25 cellular contexts compared by ENCODE assay signal in the genomic region with DNA sequence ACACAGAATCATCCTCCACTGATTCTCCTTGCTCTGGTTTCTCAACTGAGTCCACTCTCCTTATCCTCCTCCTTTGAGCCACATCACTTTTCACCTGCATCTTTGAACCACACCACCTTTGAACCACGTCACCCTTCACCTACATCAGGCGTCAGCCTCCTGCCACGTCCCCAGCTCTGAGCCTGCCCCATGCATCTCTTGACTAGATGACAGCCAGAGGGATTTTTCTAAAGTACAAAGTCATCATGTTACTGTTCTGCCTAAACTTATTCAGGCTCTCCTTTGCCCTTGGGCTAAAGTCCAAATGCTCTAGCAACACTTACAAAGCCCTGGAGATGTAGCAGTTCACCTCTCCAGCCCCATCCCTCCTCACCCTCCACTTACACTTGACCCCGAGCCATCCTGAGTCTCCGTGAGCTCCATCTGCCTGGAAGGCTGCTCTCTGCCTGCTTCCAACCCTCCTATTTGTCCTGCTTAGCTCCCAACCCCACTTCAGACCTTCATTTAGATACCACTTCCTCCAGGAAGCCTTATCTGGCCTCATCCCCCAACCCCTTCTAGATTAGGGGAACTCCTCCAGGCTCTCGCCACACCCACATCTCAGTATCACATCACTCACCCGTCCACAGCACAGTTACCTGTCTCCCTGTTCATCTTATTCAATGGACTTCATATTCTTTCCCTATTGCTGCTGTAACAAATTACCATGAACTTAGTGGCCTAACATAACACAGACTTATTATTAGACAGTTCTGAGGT. TPM values are rescaled to one million over a fixed set of nuclear protein-coding genes. Genes with fewer than 3 reads are reported as not detected.
DNase-seq lines count a peak whose midpoint lies in the region; ATAC-seq, FAIRE-seq and TF ChIP-seq lines count a peak whose summit lies in the region.
"Had no signal": no experiment of that assay in that cellular context is flagged by ENCODE, and none has a peak within 500 bp of the region (broad histone marks: within the 10 kb centered on the region; RNA-seq: fewer than 3 reads in every experiment).

No MANE protein-coding gene starts in this region.

- SMC1A ChIA-PET in GM12878 (lab: Charles Lee; ENCODE audit: uncharacterized antibody, unreplicated experiment), result interaction anchor here (7.6 to 12.5 kb wide), 3 partner anchors 18 to 107 kb away, joined by 46 to 143 read pairs (median 49); no protein-coding TSS in a partner anchor

- H3K36me3 ChIP-seq in Karpas-422 (ENCODE audit: insufficient read depth, low read length), result no peaks in the 10 kb centered on the region
- H3K36me3 ChIP-seq in GM12878 (ENCODE audit: control insufficient read depth in 2 of 2, insufficient read depth in 2 of 2, low read length in 1 of 2), result no peaks in the 10 kb centered on the region
- no peaks in the 10 kb centered on the region for H3K36me3 ChIP-seq in neural cell (ENCODE audit: insufficient read depth, low read length)
- no peaks in the 10 kb centered on the region for H3K36me3 ChIP-seq in breast epithelium
- H3K36me3 ChIP-seq in body of pancreas (replicated peaks in 1 of 2; ENCODE audit: insufficient read depth in 1 of 2, low read depth in 2 of 2), result no peaks in the 10 kb centered on the region
- H3K36me3 ChIP-seq: BLaER1 treated with 17β-estradiol and CSF1 and Interleukin-3, amounts not matched to agents 10 nM and 100 nM had no signal

- H3K9ac ChIP-seq in Karpas-422 (ENCODE audit: low read length) (no peak overlapping the region), GM12878 (ENCODE audit: control insufficient read depth, insufficient read depth, low read length) (no peak overlapping the region), neural cell (ENCODE audit: low read length) (peak overlapping the region; percentile 46)
- H3K9ac ChIP-seq: BLaER1 treated with 17β-estradiol and CSF1 and Interleukin-3, amounts not matched to agents 10 nM and 100 nM had no signal

- H3K4me2 ChIP-seq in Karpas-422 (ENCODE audit: low read depth, low read length, poor library complexity, severe bottlenecking), result no peak overlapping the region
- no peak overlapping the region for H3K4me2 ChIP-seq in GM12878 (ENCODE audit: control insufficient read depth, insufficient read depth)
- H3K4me2 ChIP-seq in neural cell (ENCODE audit: low read length), result no peak overlapping the region

- H3K27me3 ChIP-seq in Karpas-422 (ENCODE audit: low read length), result 0 out of 2 replicates have a peak, but pooled peaks cover 5% of the 10 kb centered on the region
- H3K27me3 ChIP-seq in GM12878 (replicated peaks in 1 of 2; ENCODE audit: control insufficient read depth in 2 of 2, insufficient read depth in 2 of 2, low read length in 1 of 2), result no peaks in the 10 kb centered on the region
- no peaks in the 10 kb centered on the region for H3K27me3 ChIP-seq in neural cell (ENCODE audit: insufficient read depth, low read depth, low read length)
- no peaks in the 10 kb centered on the region for H3K27me3 ChIP-seq in breast epithelium
- H3K27me3 ChIP-seq in body of pancreas, result no peaks in the 10 kb centered on the region
- H3K27me3 ChIP-seq: BLaER1 treated with 17β-estradiol and CSF1 and Interleukin-3, amounts not matched to agents 10 nM and 100 nM had no signal

- DNase-seq in GM12865 (ENCODE audit: low read depth) (peak; percentile 37), Karpas-422 (no peak), GM12878 (ENCODE audit: low read depth, low spot score) (no peak), breast epithelium (ENCODE audit: low spot score in 2 of 2) (no peak), body of pancreas (no peak), caudate nucleus (lab: John Stamatoyannopoulos, UW) (no peak), DMS79 (lab: John Stamatoyannopoulos, UW) (no peak)
- DNase-seq: 8988T; CD4-positive, alpha-beta memory T cell; KG1; MV-4-11; NCI-H1105 treated with DMSO at 0.1 percent for 48 hours; NCI-H2081; NCI-H2171 treated with DMSO at 0.1 percent for 48 hours; NCI-H446; NCI-H526; RPMI8226; SHP77; SW 1271 had no signal

- H3K9me2 ChIP-seq in Karpas-422 (replicated peaks; ENCODE audit: insufficient read depth, low read length) (no peaks in the 10 kb centered on the region), neural cell (ENCODE audit: insufficient read depth, low read length) (no peaks in the 10 kb centered on the region)

- intact Hi-C loops in GM12878 (cut with micrococcal nuclease; ENCODE audit: unreplicated experiment), result no loop called here
- intact Hi-C loops in breast epithelium (cut with DNase I; ENCODE audit: low total_unique reads), result no loop called here
- intact Hi-C loops in body of pancreas (cut with DNase I), result no loop called here

- H3K4me3 ChIP-seq in GM12865 (ENCODE audit: low read depth, low read length) (no peak overlapping the region), Karpas-422 (ENCODE audit: low read length) (no peak overlapping the region), GM12878 (no peak overlapping the region), neural cell (ENCODE audit: low read length) (peak overlapping the region; percentile 22), breast epithelium (no peak overlapping the region), body of pancreas (no peak overlapping the region)
- H3K4me3 ChIP-seq: BLaER1 treated with 17β-estradiol and CSF1 and Interleukin-3, amounts not matched to agents 10 nM and 100 nM had no signal

- no peaks in the 10 kb centered on the region for H4K20me1 ChIP-seq in Karpas-422 (ENCODE audit: insufficient read depth, low read depth, low read length)
- no peaks in the 10 kb centered on the region for H4K20me1 ChIP-seq in GM12878 (ENCODE audit: control insufficient read depth, insufficient read depth)
- no peaks in the 10 kb centered on the region for H4K20me1 ChIP-seq in neural cell (ENCODE audit: insufficient read depth)
- H4K20me1 ChIP-seq: BLaER1 treated with 17β-estradiol and CSF1 and Interleukin-3, amounts not matched to agents 10 nM and 100 nM had no signal

- TF ChIP-seq CTCF in GM12865 (IDR thresholded peaks at IDR 0.05; ENCODE audit: insufficient read depth, low read depth, low read length, missing control alignments) (no peak), GM12878 (IDR thresholded peaks at IDR 0.05 in 2 of 3, conservative IDR thresholded peaks at IDR 0.05 in 1 of 3; ENCODE audit: control insufficient read depth in 2 of 3, extremely low read depth in 1 of 3, insufficient read depth in 1 of 3, low read depth in 3 of 3, low read length in 3 of 3) (no peak), neural cell (IDR thresholded peaks at IDR 0.05; ENCODE audit: poor library complexity, severe bottlenecking) (no peak), breast epithelium (IDR thresholded peaks at IDR 0.05) (no peak), body of pancreas (IDR thresholded peaks at IDR 0.05) (no peak)

- BruUV-seq in GM12878 (replicated peaks; lab: Mats Ljungman, UMichigan), result no TSS peak

- H3K9me3 ChIP-seq in Karpas-422 (ENCODE audit: low read length), result no peaks in the 10 kb centered on the region
- H3K9me3 ChIP-seq in GM12878 (replicated peaks; ENCODE audit: control insufficient read depth, insufficient read depth, low read length), result no peaks in the 10 kb centered on the region
- no peaks in the 10 kb centered on the region for H3K9me3 ChIP-seq in neural cell (ENCODE audit: low read length)
- H3K9me3 ChIP-seq in breast epithelium, result no peaks in the 10 kb centered on the region
- no peaks in the 10 kb centered on the region for H3K9me3 ChIP-seq in body of pancreas
- H3K9me3 ChIP-seq: BLaER1 treated with 17β-estradiol and CSF1 and Interleukin-3, amounts not matched to agents 10 nM and 100 nM had no signal

- 0 out of 2 replicates have a peak overlapping the region, but pooled peaks have one; percentile 12 for H2AFZ ChIP-seq in Karpas-422 (ENCODE audit: low read length)
- peak overlapping the region; percentile 32 for H2AFZ ChIP-seq in GM12878 (ENCODE audit: control insufficient read depth, low read depth, low read length)
- no peak overlapping the region for H2AFZ ChIP-seq in neural cell (ENCODE audit: low read depth, low read length)

- H3K27ac ChIP-seq in Karpas-422 (ENCODE audit: low read length), result no peak overlapping the region
- H3K27ac ChIP-seq in GM12878 (ENCODE audit: control insufficient read depth, insufficient read depth), result no peak overlapping the region
- peak overlapping the region; percentile 83 for H3K27ac ChIP-seq in neural cell (ENCODE audit: low read length)
- no peak overlapping the region for H3K27ac ChIP-seq in breast epithelium
- H3K27ac ChIP-seq in body of pancreas, result no peak overlapping the region
- no peak overlapping the region for H3K27ac ChIP-seq in caudate nucleus (ENCODE audit: low read depth, low read length)
- H3K27ac ChIP-seq: BLaER1 treated with 17β-estradiol and CSF1 and Interleukin-3, amounts not matched to agents 10 nM and 100 nM had no signal

- no peaks in the 10 kb centered on the region for H3F3A ChIP-seq in neural cell (ENCODE audit: insufficient read depth, low read length, poor library complexity, severe bottlenecking)

- POLR2A ChIA-PET in GM12878 (lab: Charles Lee), result no interaction called here

- RAD21 ChIA-PET in GM12878 (lab: Charles Lee; ENCODE audit: unreplicated experiment), result interaction anchor here (1.0 to 1.9 kb wide), 6 partner anchors 10 to 51 kb away, joined by 3 to 6 read pairs (median 3); no protein-coding TSS in a partner anchor

- WGBS in GM12878 (ENCODE audit: insufficient coverage, insufficient replicate concordance, low lambda C conversion rate, missing lambda C conversion rate), result 27% methylated on average over 7 of the region's 7 CpGs
- 70 to 72% methylated on average over 7 of the region's 7 CpGs for WGBS in body of pancreas, 2 donors

- H3K79me2 ChIP-seq in Karpas-422 (ENCODE audit: low read length), result no peaks in the 10 kb centered on the region
- H3K79me2 ChIP-seq in GM12878 (ENCODE audit: control insufficient read depth, insufficient read depth, low read length), result no peaks in the 10 kb centered on the region
- no peaks in the 10 kb centered on the region for H3K79me2 ChIP-seq in neural cell (replicated peaks; ENCODE audit: insufficient read depth, low read length)

- CTCF ChIA-PET in GM12878 (lab: Yijun Ruan, JAX), result interaction anchor here (0.6 to 9.3 kb wide), 6 partner anchors 11 to 118 kb away, joined by 3 to 184 read pairs (median 16); no protein-coding TSS in a partner anchor

- TF ChIP-seq EP300 in GM12878 (IDR thresholded peaks at IDR 0.05; ENCODE audit: borderline replicate concordance in 1 of 2, control insufficient read depth in 1 of 2, low read depth in 2 of 2, low read length in 2 of 2) (no peak), neural cell (conservative IDR thresholded peaks at IDR 0.05; ENCODE audit: poor library complexity, severe bottlenecking) (no peak)

- TF ChIP-seq RAD21 in GM12878 (IDR thresholded peaks at IDR 0.05; ENCODE audit: insufficient read depth, low read depth, low read length) (no peak), neural cell (conservative IDR thresholded peaks at IDR 0.05) (no peak)

- H3K4me1 ChIP-seq in Karpas-422 (ENCODE audit: low read length) (no peaks in the 10 kb centered on the region), GM12878 (ENCODE audit: control insufficient read depth, insufficient read depth, low read length) (peaks cover 7% of the 10 kb centered on the region), breast epithelium (no peaks in the 10 kb centered on the region), body of pancreas (no peaks in the 10 kb centered on the region)

- in situ Hi-C loops in GM12878 (cut with MboI), result no loop called here

- TF ChIP-seq POLR2A in GM12878 (IDR thresholded peaks at IDR 0.05; ENCODE audit: low read depth, low read length), result no peak
- TF ChIP-seq POLR2A in breast epithelium (IDR thresholded peaks at IDR 0.05), result no peak
- TF ChIP-seq POLR2A in body of pancreas (IDR thresholded peaks at IDR 0.05), result no peak

- ATAC-seq in GM12878 (peak; percentile 77), body of pancreas (no peak)
- ATAC-seq: HCT116 had no signal

- no peak for FAIRE-seq in GM12878 (lab: Jason Lieb, UNC)
- FAIRE-seq: H1 had no signal

RNA-seq across cellular contexts. Expression of a gene that starts 3.7 kb away (rescaled TPM):
- total RNA-seq in Karpas-422 (2014; rRNA removed; shearing (Covaris generic); ENCODE audit: low replicate concordance), result not detected in 2 replicates
- total RNA-seq in GM12878 (2013; cell fraction: nucleolus; rRNA removed), result not detected in 2 replicates
- not detected in 2 replicates for total RNA-seq in GM12878 (2014; rRNA removed)
- total RNA-seq in GM12878 (2014; rRNA removed; fragmentation: Illumina TruSeq; extraction: Trizol), result not detected in 2 replicates
- total RNA-seq in GM12878 (2021), result not detected in 2 replicates
- not detected for polyA plus RNA-seq in GM12878 (2011; ENCODE audit: low read depth)
- not detected in 2 replicates for polyA plus RNA-seq in GM12878 (2011; rRNA removed)
- not detected in 2 replicates for polyA plus RNA-seq in GM12878 (2011; cell fraction: cytosol; rRNA removed)
- polyA plus RNA-seq in GM12878 (2011; cell fraction: nucleus; rRNA removed), result not detected in 2 replicates
- polyA plus RNA-seq in GM12878 (2012), result not detected in 2 replicates
- polyA plus RNA-seq in GM12878 (2014; fragmentation: Illumina TruSeq; extraction: Trizol), result not detected in 2 replicates
- polyA plus RNA-seq in GM12878 (2014; fragmentation: Nextera tagmentation; extraction: Ambion mirVana), result not detected
- polyA plus RNA-seq in GM12878 (2014; rRNA removed), result not detected in 2 replicates
- not detected for polyA plus RNA-seq in GM12878 (2016; fragmentation: Nextera tagmentation; extraction: Ambion mirVana)
- not detected in 2 replicates for polyA minus RNA-seq in GM12878 (2011; rRNA and poly(A)+ RNA removed)
- polyA minus RNA-seq in GM12878 (2011; cell fraction: cytosol; rRNA and poly(A)+ RNA removed), result not detected in 2 replicates
- polyA minus RNA-seq in GM12878 (2011; cell fraction: nucleus; rRNA and poly(A)+ RNA removed), result not detected in 2 replicates
- not detected in 2 replicates for polyA plus RNA-seq in neural cell
- 0.24 TPM in 1 of 2 replicates, not detected in the other for polyA minus RNA-seq in neural cell
- total RNA-seq in breast epithelium, result not detected
- not detected for total RNA-seq in body of pancreas
- total RNA-seq: CD4-positive, alpha-beta memory T cell; G401; H1; HT1080 had no signal
- polyA plus RNA-seq: CD4-positive, alpha-beta memory T cell; H1 had no signal

RNA-seq across cellular contexts. Expression of a gene that starts 24.8 kb away (rescaled TPM):
- total RNA-seq in Karpas-422 (2014; rRNA removed; shearing (Covaris generic); ENCODE audit: low replicate concordance), result not detected in 2 replicates
- not detected in 2 replicates for total RNA-seq in GM12878 (2013; cell fraction: nucleolus; rRNA removed)
- total RNA-seq in GM12878 (2014; rRNA removed) (0.27 and 0.62 TPM in 2 replicates), GM12878 (2014; rRNA removed; fragmentation: Illumina TruSeq; extraction: Trizol) (0.18 and 0.45 TPM in 2 replicates), GM12878 (2021) (0.46 and 0.56 TPM in 2 replicates), breast epithelium (not detected), body of pancreas (not detected)
- 0.34 TPM for polyA plus RNA-seq in GM12878 (2011; ENCODE audit: low read depth)
- polyA plus RNA-seq in GM12878 (2011; rRNA removed) (0.22 and 0.35 TPM in 2 replicates), GM12878 (2014; fragmentation: Illumina TruSeq; extraction: Trizol) (0.71 TPM in 1 of 2 replicates, not detected in the other), GM12878 (2014; fragmentation: Nextera tagmentation; extraction: Ambion mirVana) (under 1 TPM; 0.05 to 0.08 TPM), GM12878 (2014; rRNA removed) (0.22 and 0.55 TPM in 2 replicates), GM12878 (2016; fragmentation: Nextera tagmentation; extraction: Ambion mirVana) (under 1 TPM; 0.62 to 0.84 TPM), neural cell (not detected in 2 replicates)
- polyA plus RNA-seq in GM12878 (2011; cell fraction: cytosol; rRNA removed), result 0.47 and 0.70 TPM in 2 replicates
- polyA plus RNA-seq in GM12878 (2011; cell fraction: nucleus; rRNA removed), result 0.76 and 1.5 TPM in 2 replicates
- polyA plus RNA-seq in GM12878 (2012), result 0.23 and 0.34 TPM in 2 replicates
- 0.36 TPM in 1 of 2 replicates, not detected in the other for polyA minus RNA-seq in GM12878 (2011; rRNA and poly(A)+ RNA removed)
- polyA minus RNA-seq in GM12878 (2011; cell fraction: cytosol; rRNA and poly(A)+ RNA removed), result 0.83 and 1.3 TPM in 2 replicates
- polyA minus RNA-seq in GM12878 (2011; cell fraction: nucleus; rRNA and poly(A)+ RNA removed), result 0.67 and 0.73 TPM in 2 replicates
- polyA minus RNA-seq in neural cell, result not detected in 2 replicates
- total RNA-seq: CD4-positive, alpha-beta memory T cell; G401; HT1080 had no signal
- polyA plus RNA-seq: CD4-positive, alpha-beta memory T cell had no signal

RNA-seq across cellular contexts. Expression of a gene that starts 56.9 kb away (rescaled TPM):
- total RNA-seq in Karpas-422 (2014; rRNA removed; shearing (Covaris generic); ENCODE audit: low replicate concordance), result not detected in 2 replicates
- total RNA-seq in GM12878 (2013; cell fraction: nucleolus; rRNA removed), result not detected in 2 replicates
- total RNA-seq in GM12878 (2014; rRNA removed) (not detected in 2 replicates), GM12878 (2014; rRNA removed; fragmentation: Illumina TruSeq; extraction: Trizol) (not detected in 2 replicates), GM12878 (2021) (not detected in 2 replicates), breast epithelium (not detected), body of pancreas (not detected)
- not detected for polyA plus RNA-seq in GM12878 (2011; ENCODE audit: low read depth)
- polyA plus RNA-seq in GM12878 (2011; rRNA removed) (not detected in 2 replicates), GM12878 (2014; fragmentation: Illumina TruSeq; extraction: Trizol) (not detected in 2 replicates), GM12878 (2014; fragmentation: Nextera tagmentation; extraction: Ambion mirVana) (not detected), GM12878 (2014; rRNA removed) (not detected in 2 replicates), GM12878 (2016; fragmentation: Nextera tagmentation; extraction: Ambion mirVana) (not detected), neural cell (not detected in 2 replicates)
- polyA plus RNA-seq in GM12878 (2011; cell fraction: cytosol; rRNA removed), result not detected in 2 replicates
- not detected in 2 replicates for polyA plus RNA-seq in GM12878 (2011; cell fraction: nucleus; rRNA removed)
- not detected in 2 replicates for polyA plus RNA-seq in GM12878 (2012)
- not detected in 2 replicates for polyA minus RNA-seq in GM12878 (2011; rRNA and poly(A)+ RNA removed)
- polyA minus RNA-seq in GM12878 (2011; cell fraction: cytosol; rRNA and poly(A)+ RNA removed), result not detected in 2 replicates
- not detected in 2 replicates for polyA minus RNA-seq in GM12878 (2011; cell fraction: nucleus; rRNA and poly(A)+ RNA removed)
- not detected in 2 replicates for polyA minus RNA-seq in neural cell
- total RNA-seq: CD4-positive, alpha-beta memory T cell; G401; H1; HT1080 had no signal
- polyA plus RNA-seq: CD4-positive, alpha-beta memory T cell; H1 had no signal
